In genomic region chr13:81302677-81303076, GRCh38 we compare ENCODE assay signal across 28 cellular contexts.
"Had no signal": no experiment of that assay in that cellular context is flagged by ENCODE, and none has a peak within 500 bp of the region (broad histone marks: within the 10 kb centered on the region; RNA-seq: fewer than 3 reads in every experiment).

No MANE protein-coding gene starts in this region.

- H3K36me3 ChIP-seq: gastrocnemius medialis, neural progenitor cell, prostate gland, right atrium auricular region, sigmoid colon, stomach, tibial artery had no signal

- DNase-seq: dermis blood vessel endothelial cell; effector memory CD8-positive, alpha-beta T cell; foreskin fibroblast; gastrocnemius medialis; head of caudate nucleus; kidney; mucosa of descending colon; naive B cell; sigmoid colon; stimulated activated CD4-positive, alpha-beta T cell treated with anti-CD3 and anti-CD28 coated beads, Interleukin-2, amount 100 ng/mL, for 24 hours; stimulated activated CD4-positive, alpha-beta T cell treated with anti-CD3 and anti-CD28 coated beads, Interleukin-4, amount 100 ng/mL, for 24 hours; stimulated activated naive CD4-positive, alpha-beta T cell treated with Interleukin-2 at 50 U/mL for 16 hours; stomach; tibial artery had no signal

- H3K79me2 ChIP-seq: parathyroid adenoma had no signal

- H2AFZ ChIP-seq: neural progenitor cell, parathyroid adenoma had no signal

- FAIRE-seq: endometrium, kidney had no signal

- H3K9me3 Mint-ChIP-seq: mesothelial cell of epicardium, neural progenitor cell, type B pancreatic cell had no signal

- H3K27ac Mint-ChIP-seq: effector memory CD8-positive, alpha-beta T cell; memory B cell; mesothelial cell of epicardium; natural killer cell treated with Interleukin-12 subunit alpha and Interleukin-12 subunit beta and Interleukin-15 and Interleukin-18, amount 100 ng/mL, for 72 hours; neural progenitor cell; stimulated activated effector memory CD8-positive, alpha-beta T cell treated with anti-CD3 and anti-CD28 coated beads, Interleukin-12 subunit alpha, Interleukin-12 subunit beta, amount 100 ng/mL, for 72 hours; type B pancreatic cell had no signal

- H3K4me3 Mint-ChIP-seq: effector memory CD8-positive, alpha-beta T cell; memory B cell; mesothelial cell of epicardium; naive B cell; natural killer cell treated with Interleukin-12 subunit alpha and Interleukin-12 subunit beta and Interleukin-15 and Interleukin-18, amount 100 ng/mL, for 72 hours; neural progenitor cell; stimulated activated effector memory CD8-positive, alpha-beta T cell treated with anti-CD3 and anti-CD28 coated beads, Interleukin-12 subunit alpha, Interleukin-12 subunit beta, amount 100 ng/mL, for 72 hours; type B pancreatic cell had no signal

- H3K36me3 Mint-ChIP-seq: memory B cell; mesothelial cell of epicardium; naive B cell; natural killer cell treated with Interleukin-12 subunit alpha and Interleukin-12 subunit beta and Interleukin-15 and Interleukin-18, amount 100 ng/mL, for 72 hours; neural progenitor cell; stimulated activated effector memory CD8-positive, alpha-beta T cell treated with anti-CD3 and anti-CD28 coated beads, Interleukin-12 subunit alpha, Interleukin-12 subunit beta, amount 100 ng/mL, for 72 hours; type B pancreatic cell had no signal

- H3K4me2 ChIP-seq: neural progenitor cell had no signal

- H3K9me3 ChIP-seq: gastrocnemius medialis, mucosa of descending colon, prostate gland, right atrium auricular region, sigmoid colon, stomach, tibial artery had no signal

- H3K4me1 ChIP-seq: gastrocnemius medialis, neural progenitor cell, parathyroid adenoma, prostate gland, right atrium auricular region, sigmoid colon, stomach, tibial artery had no signal

- H3K27me3 ChIP-seq: gastrocnemius medialis, neural progenitor cell, right atrium auricular region, sigmoid colon, stomach, tibial artery had no signal

- H3K4me1 Mint-ChIP-seq: memory B cell; naive B cell; neural progenitor cell; stimulated activated effector memory CD8-positive, alpha-beta T cell treated with anti-CD3 and anti-CD28 coated beads, Interleukin-12 subunit alpha, Interleukin-12 subunit beta, amount 100 ng/mL, for 72 hours had no signal

- ATAC-seq: effector memory CD8-positive, alpha-beta T cell; esophagus mucosa; gastrocnemius medialis; left lobe of liver; natural killer cell treated with Interleukin-12 subunit alpha and Interleukin-12 subunit beta and Interleukin-15 and Interleukin-18, amount 100 ng/mL, for 72 hours; stimulated activated effector memory CD8-positive, alpha-beta T cell treated with anti-CD3 and anti-CD28 coated beads, Interleukin-12 subunit alpha, Interleukin-12 subunit beta, amount 100 ng/mL, for 72 hours had no signal

- H3K27ac ChIP-seq: coronary artery, gastrocnemius medialis, neural progenitor cell, parathyroid adenoma, prostate gland, right atrium auricular region, sigmoid colon, stomach, tibial artery had no signal

- H3K4me3 ChIP-seq: coronary artery, gastrocnemius medialis, lung, mucosa of descending colon, neural progenitor cell, prostate gland, right atrium auricular region, sigmoid colon, stomach, tibial artery had no signal

- H3K27me3 Mint-ChIP-seq: effector memory CD8-positive, alpha-beta T cell; memory B cell; naive B cell; natural killer cell treated with Interleukin-12 subunit alpha and Interleukin-12 subunit beta and Interleukin-15 and Interleukin-18, amount 100 ng/mL, for 72 hours; type B pancreatic cell had no signal

- H3K9ac ChIP-seq: neural progenitor cell, parathyroid adenoma had no signal
